In the genomic region with DNA sequence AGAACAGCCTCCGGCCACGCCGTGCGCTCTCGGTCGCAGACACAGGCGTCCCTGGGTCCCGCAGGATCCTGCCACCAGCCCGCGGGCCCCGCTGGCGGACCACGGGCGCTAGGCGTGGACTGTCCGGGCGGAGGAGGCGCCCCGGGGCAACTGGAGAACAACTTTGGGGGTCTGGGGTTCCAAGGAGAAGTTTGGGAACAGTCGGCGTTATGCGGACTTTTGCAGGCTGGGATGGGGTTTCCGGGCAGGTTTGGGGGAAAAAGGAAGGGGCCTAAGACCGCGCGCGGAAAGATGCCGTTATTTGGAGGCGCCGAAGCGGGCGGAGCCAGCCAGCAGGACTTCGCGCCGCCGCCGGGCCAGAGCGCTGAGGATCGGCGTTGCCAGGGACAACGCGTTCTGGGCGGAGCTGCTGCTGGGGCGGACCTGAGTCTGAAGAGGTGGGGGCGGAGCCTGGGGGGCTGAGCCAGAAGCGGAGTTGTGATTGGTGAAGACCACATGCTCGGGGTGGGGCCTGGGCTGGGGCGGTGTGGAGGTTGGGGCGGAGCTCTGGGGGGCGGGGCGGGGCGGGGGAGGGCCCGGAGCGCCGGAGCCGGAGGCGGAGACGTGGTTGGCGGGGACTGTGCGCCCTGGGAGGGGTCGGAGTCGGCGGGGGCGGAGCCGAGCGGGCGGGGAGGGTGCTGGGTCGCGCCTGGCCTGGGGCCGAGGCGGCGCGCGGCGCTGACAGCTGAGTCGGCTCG, we compare ENCODE assay signal across 8 cellular contexts. TPM values are rescaled to one million over a fixed set of nuclear protein-coding genes. Genes with fewer than 3 reads are reported as not detected.
DNase-seq lines count a peak whose midpoint lies in the region; ATAC-seq, FAIRE-seq and TF ChIP-seq lines count a peak whose summit lies in the region.

A gene (plus strand): TSS at position 680 of the 737 bp plus-strand sequence. CDS start 120 bp downstream, outside the sequence.

- 0 to 1% (median 0%) methylated on average over 48 to 77 of the region's 77 CpGs for WGBS in adipose tissue, 3 donors
- 0 to 1% (median 0%) methylated on average over 42 to 77 of the region's 77 CpGs for WGBS in heart left ventricle, 4 donors

- H3K9me3 ChIP-seq in heart left ventricle (peaks cover 0 to 4% (median 0%) of the 10 kb centered on the region in 12 donors), upper lobe of right lung (no peaks in the 10 kb centered on the region)

- ATAC-seq in HG02840 (IDR thresholded peaks at IDR 0.05; ENCODE audit: low FRiP score, unreplicated experiment) (peak; percentile 80), heart left ventricle (peak; percentile 97 to 99 (median 98)), upper lobe of right lung (peak; percentile 97)

- intact Hi-C loops in heart left ventricle (cut with DNase I): loop anchor here (2.0 to 5.0 kb wide), 4 partner anchors 44 to 204 kb away; a partner anchor contains a TSS
- intact Hi-C loops in posterior cingulate gyrus (cut with DNase I): loop anchor here (2.0 kb wide), 2 partner anchors 109 to 201 kb away; a partner anchor contains a TSS
- intact Hi-C loops in upper lobe of right lung (cut with DNase I): no loop called here

- H3K27me3 ChIP-seq in heart left ventricle (peaks cover 0 to 6% (median 0%) of the 10 kb centered on the region in 9 donors), upper lobe of right lung (no peaks in the 10 kb centered on the region)

- TF ChIP-seq POLR2A in GM12892 (IDR thresholded peaks at IDR 0.05; ENCODE audit: low read depth, low read length) (peak; percentile 64), heart left ventricle (IDR thresholded peaks at IDR 0.05) (peak in 1 of 2 donors; percentile 28)

- FAIRE-seq in GM12892 (lab: Jason Lieb, UNC): peak; percentile 96

- peak; percentile 96 for DNase-seq in GM12892 (ENCODE audit: insufficient read length)
- DNase-seq in NCI-H1436 (lab: John Stamatoyannopoulos, UW): peak; percentile 97
- peak; percentile 99 for DNase-seq in SW480 (ENCODE audit: low spot score)
- peak; percentile 100 for DNase-seq in heart left ventricle
- peak; percentile 99 to 100 (median 100) for DNase-seq in posterior cingulate gyrus
- DNase-seq in upper lobe of right lung: peak; percentile 100

- H3K27ac ChIP-seq in adipose tissue (ENCODE audit: low read depth, low read length) (peak within 1 kb of the TSS; percentile 61), heart left ventricle (peak within 1 kb of the TSS; percentile 14 to 92 (median 80)), upper lobe of right lung (peak within 1 kb of the TSS; percentile 88)

- peak within 1 kb of the TSS; percentile 58 to 96 (median 82) for H3K4me3 ChIP-seq in heart left ventricle
- H3K4me3 ChIP-seq in upper lobe of right lung: peak within 1 kb of the TSS; percentile 83

- H3K4me1 ChIP-seq in heart left ventricle (peaks cover 0 to 24% (median 13%) of the 10 kb centered on the region in 12 donors), upper lobe of right lung (peaks cover 13% of the 10 kb centered on the region)

- TF ChIP-seq CTCF in heart left ventricle (IDR thresholded peaks at IDR 0.05) (peak in 1 of 12 donors; percentile 3), upper lobe of right lung (IDR thresholded peaks at IDR 0.05) (no peak)

- H3K36me3 ChIP-seq in heart left ventricle (no peaks in the 10 kb centered on the region), upper lobe of right lung (no peaks in the 10 kb centered on the region)

RNA-seq across cellular contexts. Expression of the gene that starts here (rescaled TPM):
- not detected for polyA plus RNA-seq in GM12892 (2012; ENCODE audit: missing spikeins)
- polyA plus RNA-seq in adipose tissue: 1 to 10 TPM in 1 of 3 donors, under 1 TPM in 2; 0.84 to 1.6 (median 0.91) TPM
- 1 to 10 TPM; 2.3 to 8.0 (median 3.5) TPM for total RNA-seq in heart left ventricle
- 1 to 10 TPM; 1.5 to 2.6 TPM for polyA plus RNA-seq in heart left ventricle
- total RNA-seq in upper lobe of right lung: 1.3 TPM

Comparison
In these comparisons a context has a peak if more than half of its experiments do, and no peak if none do; other contexts are left out.
1. Peak in every context shown above with its lines: DNase-seq, ATAC-seq, H3K4me3 ChIP-seq and H3K27ac ChIP-seq.